ENCODE assay signal across 24 cellular contexts in genomic region chr6:137700751-137701477, GRCh38.
DNase-seq lines count a peak whose midpoint lies in the region; TF ChIP-seq lines count a peak whose summit lies in the region.
"Had no signal": no experiment of that assay in that cellular context is flagged by ENCODE, and none has a peak within 500 bp of the region (broad histone marks: within the 10 kb centered on the region; RNA-seq: fewer than 3 reads in every experiment).

No MANE protein-coding gene starts in this region.

- H3K36me3 Mint-ChIP-seq in activated naive CD8-positive, alpha-beta T cell treated with anti-CD3 and anti-CD28 coated beads for 36 hours: peaks cover 4% of the 10 kb centered on the region
- H3K36me3 Mint-ChIP-seq: stimulated activated memory B cell treated with anti-CD40 and anti-IgM and Interleukin-4, amounts not matched to agents 10 μg/mL and 1 μg/mL and 100 μg/mL, for 72 hours had no signal

- no peak overlapping the region for H3K18ac ChIP-seq in mesenchymal stem cell (ENCODE audit: low read depth in 1 of 2, low read length in 2 of 2)

- no peaks in the 10 kb centered on the region for H3K27me3 ChIP-seq in mesenchymal stem cell (ENCODE audit: control insufficient read depth in 1 of 2, insufficient read depth in 1 of 2, low read length in 2 of 2)
- no peaks in the 10 kb centered on the region for H3K27me3 ChIP-seq in osteoblast (ENCODE audit: insufficient read depth, low read length)
- H3K27me3 ChIP-seq: adrenal gland, breast epithelium had no signal

- no peak overlapping the region for H2BK15ac ChIP-seq in mesenchymal stem cell (ENCODE audit: low read depth, poor library complexity, severe bottlenecking)

- H2BK5ac ChIP-seq in mesenchymal stem cell (ENCODE audit: low read depth, low read length, poor library complexity, severe bottlenecking): no peak overlapping the region

- H3K4ac ChIP-seq in mesenchymal stem cell (ENCODE audit: low read depth in 1 of 2, low read length in 2 of 2): no peak overlapping the region

- peak overlapping the region; percentile 28 for H3K9ac ChIP-seq in mesenchymal stem cell (ENCODE audit: low read length)

- no peak overlapping the region for H3K4me2 ChIP-seq in mesenchymal stem cell (ENCODE audit: low read length, poor library complexity, severe bottlenecking)
- H3K4me2 ChIP-seq in osteoblast (ENCODE audit: insufficient read depth, low read length): no peak overlapping the region

- H3K79me2 ChIP-seq in osteoblast (ENCODE audit: insufficient read depth, low read length): no peaks in the 10 kb centered on the region

- no peak for TF ChIP-seq CTCF in osteoblast (IDR thresholded peaks at IDR 0.05; ENCODE audit: extremely low read depth, low read depth, low read length)

- H3K27ac ChIP-seq in mesenchymal stem cell (ENCODE audit: low read length, poor library complexity, severe bottlenecking) (no peak overlapping the region), osteoblast (ENCODE audit: low read depth, low read length) (no peak overlapping the region)
- H3K27ac ChIP-seq: 22Rv1 had no signal

- H3K14ac ChIP-seq in mesenchymal stem cell (ENCODE audit: low read length in 2 of 2): no peak overlapping the region

- no peak overlapping the region for H2BK120ac ChIP-seq in mesenchymal stem cell (ENCODE audit: low read depth, low read length)

- no peak overlapping the region for H2AFZ ChIP-seq in mesenchymal stem cell (ENCODE audit: low read depth, low read length)
- no peak overlapping the region for H2AFZ ChIP-seq in osteoblast (ENCODE audit: low read length)

- H4K91ac ChIP-seq in mesenchymal stem cell (ENCODE audit: low read length): no peak overlapping the region

- no peak overlapping the region for H3K23ac ChIP-seq in mesenchymal stem cell (ENCODE audit: low read length in 2 of 2)

- 91% methylated on average over 3 of the region's 7 CpGs for WGBS in mesenchymal stem cell

- H4K8ac ChIP-seq in mesenchymal stem cell (ENCODE audit: low read length): no peak overlapping the region

- H2BK12ac ChIP-seq in mesenchymal stem cell (ENCODE audit: low read length in 2 of 2): no peak overlapping the region

- no peaks in the 10 kb centered on the region for H3K79me1 ChIP-seq in mesenchymal stem cell (replicated peaks; ENCODE audit: low read length, poor library complexity, severe bottlenecking)

- H3K4me1 ChIP-seq in mesenchymal stem cell (ENCODE audit: control insufficient read depth, insufficient read depth, low read depth, low read length) (peaks cover 8% of the 10 kb centered on the region), osteoblast (ENCODE audit: insufficient read depth, low read length) (peaks cover 24% of the 10 kb centered on the region)
- H3K4me1 ChIP-seq: adrenal gland, breast epithelium had no signal

- no peak overlapping the region for H2AK5ac ChIP-seq in mesenchymal stem cell (ENCODE audit: low read length, severe bottlenecking)

- H3K27ac Mint-ChIP-seq in activated naive CD8-positive, alpha-beta T cell treated with anti-CD3 and anti-CD28 coated beads for 36 hours: peak overlapping the region; percentile 28
- H3K27ac Mint-ChIP-seq: H9; IgD-negative memory B cell; stimulated activated memory B cell treated with anti-CD40 and anti-IgM and Interleukin-4, amounts not matched to agents 10 μg/mL and 1 μg/mL and 100 μg/mL, for 72 hours had no signal

- H3K9me3 Mint-ChIP-seq in activated naive CD8-positive, alpha-beta T cell treated with anti-CD3 and anti-CD28 coated beads for 36 hours: peaks cover 2% of the 10 kb centered on the region
- H3K9me3 Mint-ChIP-seq: H9; IgD-negative memory B cell; stimulated activated memory B cell treated with anti-CD40 and anti-IgM and Interleukin-4, amounts not matched to agents 10 μg/mL and 1 μg/mL and 100 μg/mL, for 72 hours had no signal

- H3K36me3 ChIP-seq in mesenchymal stem cell (ENCODE audit: control insufficient read depth in 1 of 2, insufficient read depth in 2 of 2, low read depth in 1 of 2, low read length in 2 of 2): no peaks in the 10 kb centered on the region
- no peaks in the 10 kb centered on the region for H3K36me3 ChIP-seq in osteoblast (ENCODE audit: insufficient read depth, low read length)
- H3K36me3 ChIP-seq: adrenal gland, breast epithelium had no signal

- no peaks in the 10 kb centered on the region for H4K20me1 ChIP-seq in osteoblast (ENCODE audit: insufficient read depth, low read length)

- H3K4me3 ChIP-seq in mesenchymal stem cell (ENCODE audit: insufficient read depth in 1 of 2, low read depth in 1 of 2, low read length in 2 of 2) (no peak overlapping the region), osteoblast (ENCODE audit: insufficient read depth, low read length) (no peak overlapping the region)
- H3K4me3 ChIP-seq: adrenal gland, breast epithelium, coronary artery, mucosa of descending colon had no signal

- no peaks in the 10 kb centered on the region for H3K9me3 ChIP-seq in mesenchymal stem cell (ENCODE audit: control insufficient read depth, low read length)
- H3K9me3 ChIP-seq in osteoblast (ENCODE audit: low read depth, low read length): no peaks in the 10 kb centered on the region
- H3K9me3 ChIP-seq: adrenal gland, breast epithelium, mucosa of descending colon had no signal

- peaks cover 9% of the 10 kb centered on the region for H3K27me3 Mint-ChIP-seq in activated naive CD8-positive, alpha-beta T cell treated with anti-CD3 and anti-CD28 coated beads for 36 hours
- H3K27me3 Mint-ChIP-seq: stimulated activated memory B cell treated with anti-CD40 and anti-IgM and Interleukin-4, amounts not matched to agents 10 μg/mL and 1 μg/mL and 100 μg/mL, for 72 hours had no signal

- H3K4me1 Mint-ChIP-seq in activated naive CD8-positive, alpha-beta T cell treated with anti-CD3 and anti-CD28 coated beads for 36 hours: peaks cover 43% of the 10 kb centered on the region

- no peak overlapping the region for H3K4me3 Mint-ChIP-seq in activated naive CD8-positive, alpha-beta T cell treated with anti-CD3 and anti-CD28 coated beads for 36 hours
- H3K4me3 Mint-ChIP-seq: H9; IgD-negative memory B cell; stimulated activated memory B cell treated with anti-CD40 and anti-IgM and Interleukin-4, amounts not matched to agents 10 μg/mL and 1 μg/mL and 100 μg/mL, for 72 hours had no signal

- peak; percentile 12 for DNase-seq in NOMO-1 treated with DMSO at 0.1 percent for 48 hours (lab: John Stamatoyannopoulos, UW; ENCODE audit: unreplicated experiment)
- no peak for DNase-seq in NOMO-1 treated with dmso at 0.1 percent for 144 hours (lab: John Stamatoyannopoulos, UW; ENCODE audit: unreplicated experiment)
- peak; percentile 27 for DNase-seq in CD1c-positive myeloid dendritic cell (ENCODE audit: extremely low spot score)
- no peak for DNase-seq in activated naive CD8-positive, alpha-beta T cell treated with anti-CD3 and anti-CD28 coated beads for 36 hours
- DNase-seq in mesenchymal stem cell: no peak
- DNase-seq in stimulated activated CD8-positive, alpha-beta memory T cell treated with anti-CD3 and anti-CD28 coated beads, Interleukin-4, amount 100 ng/mL, for 48 hours: no peak
- no peak for DNase-seq in osteoblast (ENCODE audit: insufficient read length, low spot score, missing footprints)
- DNase-seq in amygdala (lab: John Stamatoyannopoulos, UW): no peak
- DNase-seq: activated effector memory CD4-positive, alpha-beta T cell treated with Interleukin-2 at 50 U/mL for 16 hours; adrenal gland; DMS53; GF-D8; H9; head of caudate nucleus; mucosa of descending colon; NCI-H1436; NCI-H510A treated with DMSO at 0.1 percent for 48 hours; NK-92 treated with Interleukin-12 subunit alpha and Interleukin-12 subunit beta, amount 100 ng/mL, for 24 hours; T1000 had no signal

Comparison
In these comparisons a context has a peak if more than half of its experiments do, and no peak if none do; other contexts are left out.
1. DNase-seq: peak in NOMO-1 treated with DMSO at 0.1 percent for 48 hours (single experiment) and CD1c-positive myeloid dendritic cell (single experiment); none in NOMO-1 treated with dmso at 0.1 percent for 144 hours (single experiment), activated naive CD8-positive, alpha-beta T cell treated with anti-CD3 and anti-CD28 coated beads for 36 hours (single experiment), mesenchymal stem cell (single experiment), stimulated activated CD8-positive, alpha-beta memory T cell treated with anti-CD3 and anti-CD28 coated beads, Interleukin-4, amount 100 ng/mL, for 48 hours (single experiment), osteoblast (single experiment) and amygdala (0 of 56).